In the genomic region with DNA sequence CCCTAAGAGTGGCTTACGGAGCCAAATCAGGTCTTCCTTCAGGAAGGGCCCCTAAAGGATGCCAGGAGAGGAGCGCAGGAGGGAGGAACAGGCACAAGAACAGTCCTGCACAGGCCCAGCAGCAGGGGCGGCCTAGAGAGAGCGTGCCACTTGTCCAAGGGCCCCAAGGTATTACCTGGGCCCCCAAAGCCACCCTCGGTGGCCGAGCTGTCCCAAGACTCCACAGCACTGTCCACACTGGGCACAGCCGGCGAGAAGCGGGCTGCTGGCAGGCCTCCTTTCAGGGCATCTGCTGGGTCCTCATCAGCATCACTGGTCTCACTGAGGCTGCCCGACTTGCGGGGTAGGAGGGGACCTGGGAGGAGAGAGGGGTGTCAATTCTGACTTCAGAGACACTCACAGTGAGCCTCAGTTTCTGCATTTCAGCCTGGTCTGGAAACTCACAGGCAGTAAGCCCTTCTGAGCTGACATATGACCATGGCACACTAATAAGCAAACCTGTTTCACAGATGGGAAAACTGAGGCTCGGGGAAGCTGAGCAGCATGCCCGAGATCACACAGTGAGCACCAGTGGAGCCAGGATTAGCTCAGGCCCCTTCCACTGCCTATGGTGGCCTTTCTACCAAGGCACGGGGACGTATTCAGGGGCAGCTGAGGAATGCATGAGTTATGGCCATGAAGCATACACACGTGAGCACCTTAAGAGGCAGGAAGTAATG, we compare ENCODE assay signal across 25 cellular contexts. TPM values are rescaled to one million over a fixed set of nuclear protein-coding genes. Genes with fewer than 3 reads are reported as not detected.
"Had no signal": no experiment of that assay in that cellular context is flagged by ENCODE, and none has a peak within 500 bp of the region (broad histone marks: within the 10 kb centered on the region; RNA-seq: fewer than 3 reads in every experiment).

No MANE protein-coding gene starts in this region.

- H3K4me1 ChIP-seq: body of pancreas, left lung, pancreas had no signal

- H3K36me3 ChIP-seq: left lung, pancreas, spleen, upper lobe of left lung had no signal

- ATAC-seq: body of pancreas; esophagus mucosa; left lung; natural killer cell; pancreas; stimulated activated naive CD8-positive, alpha-beta T cell treated with anti-CD3 and anti-CD28 coated beads, Interleukin-15, Interleukin-2, amounts not matched to agents 100 U/mL and 50 U/mL, for 24 hours; T-cell had no signal

- DNase-seq: activated CD4-positive, alpha-beta T cell treated with anti-CD3 and anti-CD28 coated beads for 1 hour; activated CD4-positive, alpha-beta T cell treated with anti-CD3 and anti-CD28 coated beads, Interleukin-2, amount 50 U/mL, for 1 hour; activated CD8-positive, alpha-beta memory T cell treated with anti-CD3 and anti-CD28 coated beads for 24 hours; activated gamma-delta T cell treated with Interleukin-2 at 50 U/mL for 16 hours; anterior cingulate cortex; central memory CD4-positive, alpha-beta T cell; effector memory CD4-positive, alpha-beta T cell; foreskin melanocyte; left lung; midbrain; natural killer cell; stimulated activated CD4-positive, alpha-beta T cell treated with anti-CD3 and anti-CD28 coated beads, Interleukin-4, amount 100 ng/mL, for 1 hour; stimulated activated naive CD8-positive, alpha-beta T cell treated with anti-CD3 and anti-CD28 coated beads, Interleukin-15, Interleukin-2, amounts not matched to agents 100 U/mL and 50 U/mL, for 24 hours; T-cell; upper lobe of left lung had no signal

- H3K27me3 ChIP-seq: body of pancreas, left lung, pancreas, upper lobe of left lung had no signal

- H3K4me3 ChIP-seq: body of pancreas, left lung, pancreas, spleen, upper lobe of left lung had no signal

- H3K9me3 ChIP-seq: body of pancreas had no signal

- H3K27ac ChIP-seq: body of pancreas, left lung, pancreas, spleen, upper lobe of left lung, VCaP had no signal

RNA-seq across cellular contexts. Expression of gene GRIP2, which starts 33.4 kb away (rescaled TPM):
- total RNA-seq: dermis microvascular lymphatic vessel endothelial cell, endothelial cell of umbilical vein, kidney epithelial cell, lung microvascular endothelial cell, natural killer cell, pulmonary artery endothelial cell had no signal
- polyA plus RNA-seq: endothelial cell of umbilical vein had no signal
